In the genomic region with DNA sequence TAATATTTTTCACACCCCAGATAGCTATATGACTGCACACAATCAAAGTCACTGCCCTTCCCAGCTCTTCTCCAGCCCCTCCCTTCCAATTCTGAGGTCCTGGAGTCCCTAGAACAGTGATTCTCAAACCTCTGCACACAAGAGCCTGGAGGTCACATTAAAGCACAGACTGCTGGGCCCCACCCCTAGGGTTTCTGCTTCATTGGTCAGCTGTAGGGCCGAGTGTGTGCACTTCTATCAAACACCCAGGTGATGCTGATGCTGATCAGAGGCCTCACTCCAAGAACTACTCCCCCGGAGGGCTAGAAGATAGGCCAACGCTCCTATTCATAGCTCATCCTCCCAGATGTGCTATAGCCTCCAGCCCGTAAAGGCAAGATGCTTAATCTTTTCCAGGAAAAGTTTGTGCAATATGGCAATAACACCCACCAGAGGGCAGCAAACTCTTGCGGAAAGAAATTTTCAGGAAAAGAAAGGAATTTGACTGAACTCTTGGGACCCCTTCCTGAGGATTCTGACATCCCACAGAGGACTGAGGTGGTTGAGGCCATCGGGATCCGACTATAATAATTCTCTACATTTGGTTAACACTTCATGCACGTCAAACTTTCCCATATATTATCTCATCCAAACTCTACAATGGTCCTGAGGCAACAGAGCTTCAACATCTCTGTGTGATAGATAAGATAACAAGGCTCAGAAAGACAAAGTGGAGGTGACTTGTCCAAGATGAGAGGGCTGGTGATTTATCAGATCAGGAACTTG, we compare ENCODE assay signal across 8 cellular contexts.
DNase-seq lines count a peak whose midpoint lies in the region; TF ChIP-seq lines count a peak whose summit lies in the region.

No MANE protein-coding gene starts in this region.

- peaks cover 17% of the 10 kb centered on the region for H3K27me3 Mint-ChIP-seq in activated CD4-positive, alpha-beta memory T cell treated with anti-CD3 and anti-CD28 coated beads, Interleukin-2, amount 10 ng/mL, durations not matched to agents 7 days and 5 days

- H3K4me3 ChIP-seq in LNCaP clone FGC (ENCODE audit: low read depth, low read length) = no peak overlapping the region

- H3K36me3 Mint-ChIP-seq in activated CD4-positive, alpha-beta memory T cell treated with anti-CD3 and anti-CD28 coated beads, Interleukin-2, amount 10 ng/mL, durations not matched to agents 7 days and 5 days (ENCODE audit: low read depth) = no peaks in the 10 kb centered on the region

- H3K9me3 Mint-ChIP-seq in activated CD4-positive, alpha-beta memory T cell treated with anti-CD3 and anti-CD28 coated beads, Interleukin-2, amount 10 ng/mL, durations not matched to agents 7 days and 5 days = no peaks in the 10 kb centered on the region

- peak; percentile 45 for TF ChIP-seq CTCF in LNCaP clone FGC (IDR thresholded peaks at IDR 0.05; ENCODE audit: control insufficient read depth, extremely low read depth, insufficient read depth)

- no peak overlapping the region for H3K4me3 Mint-ChIP-seq in activated CD4-positive, alpha-beta memory T cell treated with anti-CD3 and anti-CD28 coated beads, Interleukin-2, amount 10 ng/mL, durations not matched to agents 7 days and 5 days

- POLR2A ChIA-PET in activated CD4-positive, alpha-beta memory T cell treated with anti-CD3 and anti-CD28 coated beads, Interleukin-2, amount 10 ng/mL, durations not matched to agents 7 days and 5 days (lab: Charles Lee) = interaction anchor here (2.5 kb wide), 1 partner anchor 13 kb away, joined by 8 read pairs; no protein-coding TSS in a partner anchor

- H3K27ac Mint-ChIP-seq in activated CD4-positive, alpha-beta memory T cell treated with anti-CD3 and anti-CD28 coated beads, Interleukin-2, amount 10 ng/mL, durations not matched to agents 7 days and 5 days = no peak overlapping the region

- CTCF ChIA-PET in activated CD4-positive, alpha-beta memory T cell treated with anti-CD3 and anti-CD28 coated beads, Interleukin-2, amount 10 ng/mL, durations not matched to agents 7 days and 5 days (lab: Charles Lee) = interaction anchor here (0.6 to 5.2 kb wide), 11 partner anchors 10 to 379 kb away, joined by 3 to 49 read pairs (median 4); no protein-coding TSS in a partner anchor

- no peaks in the 10 kb centered on the region for H3K4me1 Mint-ChIP-seq in activated CD4-positive, alpha-beta memory T cell treated with anti-CD3 and anti-CD28 coated beads, Interleukin-2, amount 10 ng/mL, durations not matched to agents 7 days and 5 days

- peak; percentile 54 for DNase-seq in NCI-H2196 (lab: John Stamatoyannopoulos, UW; ENCODE audit: unreplicated experiment)
- DNase-seq in NCI-H2196 treated with DMSO at 0.1 percent for 48 hours (lab: John Stamatoyannopoulos, UW; ENCODE audit: unreplicated experiment) = no peak
- no peak for DNase-seq in LNCaP clone FGC (ENCODE audit: low read depth)
- peak; percentile 36 for DNase-seq in SW480 (ENCODE audit: low spot score)
- peak; percentile 45 for DNase-seq in foreskin melanocyte
- peak; percentile 71 for DNase-seq in pons (ENCODE audit: low spot score)
- DNase-seq in activated CD4-positive, alpha-beta memory T cell treated with anti-CD3 and anti-CD28 coated beads, Interleukin-2, amount 10 ng/mL, durations not matched to agents 7 days and 5 days = no peak
- DNase-seq in NCI-H187 treated with DMSO at 0.1 percent for 48 hours (lab: John Stamatoyannopoulos, UW) = no peak

Comparison
In these comparisons a context has a peak if more than half of its experiments do, and no peak if none do; other contexts are left out.
1. DNase-seq: peak in NCI-H2196 (single experiment), SW480 (single experiment), foreskin melanocyte (single experiment) and pons (single experiment); none in NCI-H2196 treated with DMSO at 0.1 percent for 48 hours (single experiment), LNCaP clone FGC (single experiment), activated CD4-positive, alpha-beta memory T cell treated with anti-CD3 and anti-CD28 coated beads, Interleukin-2, amount 10 ng/mL, durations not matched to agents 7 days and 5 days (single experiment) and NCI-H187 treated with DMSO at 0.1 percent for 48 hours (single experiment).